Comparison of ENCODE assay signal across 1 cellular context in the genomic region with DNA sequence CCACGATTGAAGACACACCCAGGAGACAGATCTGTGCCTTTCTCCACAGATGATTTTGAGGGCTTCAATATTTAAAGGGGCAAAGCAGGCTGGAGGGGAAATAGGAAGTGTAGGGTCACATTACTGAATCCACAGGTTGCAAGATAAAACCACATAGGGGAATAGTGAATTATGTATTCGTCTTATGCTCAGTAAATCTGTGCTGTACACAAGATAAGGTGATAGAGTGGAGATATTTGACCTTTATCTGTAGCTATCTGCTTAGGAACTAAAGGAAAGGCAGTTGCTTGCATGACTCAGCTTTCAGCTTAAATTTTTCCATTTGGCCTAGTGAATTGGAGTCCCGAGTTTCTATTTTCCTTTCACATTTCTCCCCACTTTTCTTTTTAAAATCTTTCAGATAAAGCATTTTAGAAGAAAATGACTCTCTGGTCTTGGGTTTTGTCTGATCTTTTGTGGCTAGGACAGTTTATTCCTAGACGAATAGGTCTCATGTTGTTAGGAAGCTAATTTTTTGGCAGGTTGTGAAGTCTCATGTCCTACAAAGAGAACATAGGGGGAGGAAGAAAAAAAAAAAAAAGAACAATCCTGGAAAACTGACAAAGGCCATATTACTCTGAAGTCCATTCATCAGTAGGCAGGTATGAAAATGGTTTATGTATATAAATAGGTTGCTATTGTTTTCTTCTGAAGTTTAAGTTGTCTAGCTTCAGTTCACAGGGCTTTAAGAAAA.
TF ChIP-seq lines count a peak whose summit lies in the region.

No MANE protein-coding gene starts in this region.

TF ChIP-seq in HepG2, 621 proteins besides CTCF, POLR2A, EP300 and RAD21 (continued from another document):
- TF ChIP-seq ELF4 (CRISPR knock-in tag; IDR thresholded peaks at IDR 0.05; ENCODE audit: borderline replicate concordance) (peak; percentile 27; the same call in 1 of the 2 replicates), ZNF331 (CRISPR knock-in tag; IDR thresholded peaks at IDR 0.05) (no peak), ZNF282 (IDR thresholded peaks at IDR 0.05; ENCODE audit: partially characterized antibody) (no peak), NFE2L2 (IDR thresholded peaks at IDR 0.05; ENCODE audit: low read length) (peak; percentile 89), NFE2 (CRISPR knock-in tag; IDR thresholded peaks at IDR 0.05) (0 out of 2 replicates have a peak, but pooled peaks have one; percentile 46), MIER2 (CRISPR knock-in tag; IDR thresholded peaks at IDR 0.05) (no peak), GABPA (IDR thresholded peaks at IDR 0.05; ENCODE audit: low read depth, low read length) (no peak), GABPA (CRISPR knock-in tag; IDR thresholded peaks at IDR 0.05; ENCODE audit: low read depth) (0 out of 2 replicates have a peak, but pooled peaks have one; percentile 11), ZNF776 (CRISPR knock-in tag; IDR thresholded peaks at IDR 0.05) (no peak), EHMT2 (IDR thresholded peaks at IDR 0.05; ENCODE audit: borderline replicate concordance, low read depth, low read length) (0 out of 2 replicates have a peak, but pooled peaks have one; percentile 27), NCOR1 (IDR thresholded peaks at IDR 0.05; ENCODE audit: borderline replicate concordance, low read length) (no peak), ZC3H13 (CRISPR knock-in tag; IDR thresholded peaks at IDR 0.05) (no peak)
- TF ChIP-seq, protein P1, sequence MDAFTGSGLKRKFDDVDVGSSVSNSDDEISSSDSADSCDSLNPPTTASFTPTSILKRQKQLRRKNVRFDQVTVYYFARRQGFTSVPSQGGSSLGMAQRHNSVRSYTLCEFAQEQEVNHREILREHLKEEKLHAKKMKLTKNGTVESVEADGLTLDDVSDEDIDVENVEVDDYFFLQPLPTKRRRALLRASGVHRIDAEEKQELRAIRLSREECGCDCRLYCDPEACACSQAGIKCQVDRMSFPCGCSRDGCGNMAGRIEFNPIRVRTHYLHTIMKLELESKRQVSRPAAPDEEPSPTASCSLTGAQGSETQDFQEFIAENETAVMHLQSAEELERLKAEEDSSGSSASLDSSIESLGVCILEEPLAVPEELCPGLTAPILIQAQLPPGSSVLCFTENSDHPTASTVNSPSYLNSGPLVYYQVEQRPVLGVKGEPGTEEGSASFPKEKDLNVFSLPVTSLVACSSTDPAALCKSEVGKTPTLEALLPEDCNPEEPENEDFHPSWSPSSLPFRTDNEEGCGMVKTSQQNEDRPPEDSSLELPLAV (CRISPR knock-in tag; conservative IDR thresholded peaks at IDR 0.05; ENCODE audit: low read depth), result no peak
- TF ChIP-seq, protein P2, sequence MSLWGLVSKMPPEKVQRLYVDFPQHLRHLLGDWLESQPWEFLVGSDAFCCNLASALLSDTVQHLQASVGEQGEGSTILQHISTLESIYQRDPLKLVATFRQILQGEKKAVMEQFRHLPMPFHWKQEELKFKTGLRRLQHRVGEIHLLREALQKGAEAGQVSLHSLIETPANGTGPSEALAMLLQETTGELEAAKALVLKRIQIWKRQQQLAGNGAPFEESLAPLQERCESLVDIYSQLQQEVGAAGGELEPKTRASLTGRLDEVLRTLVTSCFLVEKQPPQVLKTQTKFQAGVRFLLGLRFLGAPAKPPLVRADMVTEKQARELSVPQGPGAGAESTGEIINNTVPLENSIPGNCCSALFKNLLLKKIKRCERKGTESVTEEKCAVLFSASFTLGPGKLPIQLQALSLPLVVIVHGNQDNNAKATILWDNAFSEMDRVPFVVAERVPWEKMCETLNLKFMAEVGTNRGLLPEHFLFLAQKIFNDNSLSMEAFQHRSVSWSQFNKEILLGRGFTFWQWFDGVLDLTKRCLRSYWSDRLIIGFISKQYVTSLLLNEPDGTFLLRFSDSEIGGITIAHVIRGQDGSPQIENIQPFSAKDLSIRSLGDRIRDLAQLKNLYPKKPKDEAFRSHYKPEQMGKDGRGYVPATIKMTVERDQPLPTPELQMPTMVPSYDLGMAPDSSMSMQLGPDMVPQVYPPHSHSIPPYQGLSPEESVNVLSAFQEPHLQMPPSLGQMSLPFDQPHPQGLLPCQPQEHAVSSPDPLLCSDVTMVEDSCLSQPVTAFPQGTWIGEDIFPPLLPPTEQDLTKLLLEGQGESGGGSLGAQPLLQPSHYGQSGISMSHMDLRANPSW (CRISPR knock-in tag; IDR thresholded peaks at IDR 0.05; ENCODE audit: borderline replicate concordance), result no peak
- TF ChIP-seq, protein P3, sequence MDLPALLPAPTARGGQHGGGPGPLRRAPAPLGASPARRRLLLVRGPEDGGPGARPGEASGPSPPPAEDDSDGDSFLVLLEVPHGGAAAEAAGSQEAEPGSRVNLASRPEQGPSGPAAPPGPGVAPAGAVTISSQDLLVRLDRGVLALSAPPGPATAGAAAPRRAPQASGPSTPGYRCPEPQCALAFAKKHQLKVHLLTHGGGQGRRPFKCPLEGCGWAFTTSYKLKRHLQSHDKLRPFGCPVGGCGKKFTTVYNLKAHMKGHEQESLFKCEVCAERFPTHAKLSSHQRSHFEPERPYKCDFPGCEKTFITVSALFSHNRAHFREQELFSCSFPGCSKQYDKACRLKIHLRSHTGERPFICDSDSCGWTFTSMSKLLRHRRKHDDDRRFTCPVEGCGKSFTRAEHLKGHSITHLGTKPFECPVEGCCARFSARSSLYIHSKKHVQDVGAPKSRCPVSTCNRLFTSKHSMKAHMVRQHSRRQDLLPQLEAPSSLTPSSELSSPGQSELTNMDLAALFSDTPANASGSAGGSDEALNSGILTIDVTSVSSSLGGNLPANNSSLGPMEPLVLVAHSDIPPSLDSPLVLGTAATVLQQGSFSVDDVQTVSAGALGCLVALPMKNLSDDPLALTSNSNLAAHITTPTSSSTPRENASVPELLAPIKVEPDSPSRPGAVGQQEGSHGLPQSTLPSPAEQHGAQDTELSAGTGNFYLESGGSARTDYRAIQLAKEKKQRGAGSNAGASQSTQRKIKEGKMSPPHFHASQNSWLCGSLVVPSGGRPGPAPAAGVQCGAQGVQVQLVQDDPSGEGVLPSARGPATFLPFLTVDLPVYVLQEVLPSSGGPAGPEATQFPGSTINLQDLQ (CRISPR knock-in tag; IDR thresholded peaks at IDR 0.05), result no peak
